ENCODE assay signal across 20 cellular contexts in the genomic region with DNA sequence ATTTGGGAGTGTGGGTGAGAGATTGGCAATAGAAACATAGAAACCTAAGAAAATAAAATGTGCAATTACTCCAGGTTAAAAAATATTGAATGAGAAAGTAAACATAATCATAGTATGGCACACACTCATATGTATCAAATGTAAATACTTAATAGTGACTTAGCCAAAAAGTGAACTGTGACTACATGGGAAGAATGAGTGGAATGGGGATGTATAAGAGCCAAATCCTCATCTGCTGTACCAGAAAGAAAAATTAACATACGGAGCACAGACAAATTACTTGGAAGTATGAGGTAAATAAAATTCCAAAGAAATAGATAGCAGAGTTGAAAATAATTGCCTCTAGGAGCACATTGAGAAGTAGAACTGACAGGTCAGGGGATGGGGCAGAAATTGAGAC. TPM values are rescaled to one million over a fixed set of nuclear protein-coding genes. Genes with fewer than 3 reads are reported as not detected.
DNase-seq lines count a peak whose midpoint lies in the region; ATAC-seq and TF ChIP-seq lines count a peak whose summit lies in the region.
"Had no signal": no experiment of that assay in that cellular context is flagged by ENCODE, and none has a peak within 500 bp of the region (broad histone marks: within the 10 kb centered on the region; RNA-seq: fewer than 3 reads in every experiment).

No MANE protein-coding gene starts in this region.

- POLR2A ChIA-PET in PC-3 (lab: Charles Lee; ENCODE audit: unreplicated experiment) = no interaction called here
- POLR2A ChIA-PET in naive thymus-derived CD8-positive, alpha-beta T cell (lab: Charles Lee) = no interaction called here

- intact Hi-C loops in PC-3 (cut with micrococcal nuclease) = no loop called here

- no peak overlapping the region for H3K4me3 Mint-ChIP-seq in naive thymus-derived CD8-positive, alpha-beta T cell
- H3K4me3 Mint-ChIP-seq: CD8-positive, alpha-beta T cell; IgD-negative memory B cell had no signal

- H3K79me2 ChIP-seq in fibroblast of lung (ENCODE audit: control insufficient read depth, insufficient read depth, low read length) = no peaks in the 10 kb centered on the region
- H3K79me2 ChIP-seq in PC-3 (ENCODE audit: low read length) = no peaks in the 10 kb centered on the region

- no peaks in the 10 kb centered on the region for H3K27me3 Mint-ChIP-seq in naive thymus-derived CD8-positive, alpha-beta T cell
- H3K27me3 Mint-ChIP-seq: IgD-negative memory B cell had no signal

- DNase-seq in EH (ENCODE audit: low read depth) (peak; percentile 31), adipocyte (ENCODE audit: low read depth) (peak; percentile 16), fibroblast of lung (ENCODE audit: low read depth in 2 of 2) (peak; percentile 9 to 27), thoracic aorta (ENCODE audit: low spot score) (no peak), NCI-H510A treated with DMSO at 0.1 percent for 48 hours (lab: John Stamatoyannopoulos, UW) (no peak), WERI-Rb-1 (no peak), PC-3 (no peak)
- DNase-seq in naive thymus-derived CD8-positive, alpha-beta T cell = no peak
- DNase-seq: ACHN; Calu3; CD8-positive, alpha-beta T cell; DMS79 treated with DMSO at 0.1 percent for 48 hours; EL; GM23248; KBM-7 had no signal

- H3K9me2 ChIP-seq in PC-3 (replicated peaks; ENCODE audit: low read length) = no peaks in the 10 kb centered on the region

- H3K9me3 Mint-ChIP-seq in naive thymus-derived CD8-positive, alpha-beta T cell = no peaks in the 10 kb centered on the region
- H3K9me3 Mint-ChIP-seq: CD8-positive, alpha-beta T cell had no signal

- H3K36me3 ChIP-seq in adipocyte (ENCODE audit: control insufficient read depth, insufficient read depth, low read length, severe bottlenecking) (peaks cover 3% of the 10 kb centered on the region), fibroblast of lung (ENCODE audit: control insufficient read depth, insufficient read depth, low read length) (no peaks in the 10 kb centered on the region), thoracic aorta (peaks cover 12% of the 10 kb centered on the region), WERI-Rb-1 (no peaks in the 10 kb centered on the region), PC-3 (ENCODE audit: low read depth, low read length) (no peaks in the 10 kb centered on the region)
- H3K36me3 ChIP-seq: BLaER1, HAP-1 had no signal

- H3K27ac Mint-ChIP-seq in naive thymus-derived CD8-positive, alpha-beta T cell = peak overlapping the region in 3 of 10 donors; percentile 4 to 6 (median 5)
- H3K27ac Mint-ChIP-seq: CD8-positive, alpha-beta T cell; IgD-negative memory B cell had no signal

- H3K4me1 ChIP-seq in adipocyte (ENCODE audit: control insufficient read depth, insufficient read depth, low read length) = peaks cover 27% of the 10 kb centered on the region
- peaks cover 2% of the 10 kb centered on the region for H3K4me1 ChIP-seq in fibroblast of lung (ENCODE audit: control insufficient read depth, extremely low read depth, insufficient read depth, low read length)
- H3K4me1 ChIP-seq in thoracic aorta (ENCODE audit: control insufficient read depth in 1 of 2, low read depth in 2 of 2) = peaks cover 3 to 21% of the 10 kb centered on the region in 2 donors
- H3K4me1 ChIP-seq in PC-3 (ENCODE audit: insufficient read depth, low read length) = no peaks in the 10 kb centered on the region
- H3K4me1 ChIP-seq: BLaER1 had no signal

- H2AFZ ChIP-seq in fibroblast of lung (ENCODE audit: low read length) (no peak overlapping the region), PC-3 (ENCODE audit: low read length) (no peak overlapping the region)
- H2AFZ ChIP-seq: GM23248 had no signal

- H3K36me3 Mint-ChIP-seq in naive thymus-derived CD8-positive, alpha-beta T cell = peaks cover 0 to 25% (median 19%) of the 10 kb centered on the region in 3 donors

- H3K4me2 ChIP-seq in fibroblast of lung (ENCODE audit: extremely low read depth, insufficient read depth, low read length) (no peak overlapping the region), PC-3 (ENCODE audit: low read length) (no peak overlapping the region)
- H3K4me2 ChIP-seq: BLaER1 had no signal

- TF ChIP-seq CTCF in fibroblast of lung (conservative IDR thresholded peaks at IDR 0.05 in 1 of 2, IDR thresholded peaks at IDR 0.05 in 1 of 2; ENCODE audit: low read depth in 1 of 2, low read length in 2 of 2) (no peak), thoracic aorta (IDR thresholded peaks at IDR 0.05) (no peak), WERI-Rb-1 (IDR thresholded peaks at IDR 0.05; ENCODE audit: low read depth, low read length) (no peak), PC-3 (conservative IDR thresholded peaks at IDR 0.05; ENCODE audit: low read depth, low read length) (no peak)

- H3K9ac ChIP-seq in adipocyte (ENCODE audit: low read length) = no peak overlapping the region
- no peak overlapping the region for H3K9ac ChIP-seq in fibroblast of lung (ENCODE audit: insufficient read depth, low read length)
- no peak overlapping the region for H3K9ac ChIP-seq in PC-3 (ENCODE audit: low read length)
- H3K9ac ChIP-seq: BLaER1, GM23248 had no signal

- H3K4me1 Mint-ChIP-seq in naive thymus-derived CD8-positive, alpha-beta T cell = no peaks in the 10 kb centered on the region

- CTCF ChIA-PET in PC-3 (lab: Charles Lee) = no interaction called here

- no peaks in the 10 kb centered on the region for H3K9me3 ChIP-seq in adipocyte (ENCODE audit: control insufficient read depth, low read length)
- H3K9me3 ChIP-seq in fibroblast of lung (ENCODE audit: control insufficient read depth, insufficient read depth, low read depth, low read length) = no peaks in the 10 kb centered on the region
- H3K9me3 ChIP-seq in thoracic aorta = no peaks in the 10 kb centered on the region
- H3K9me3 ChIP-seq in WERI-Rb-1 (ENCODE audit: severe bottlenecking) = no peaks in the 10 kb centered on the region
- no peaks in the 10 kb centered on the region for H3K9me3 ChIP-seq in PC-3 (ENCODE audit: low read length)
- H3K9me3 ChIP-seq: BLaER1, HAP-1 had no signal

- ATAC-seq in thoracic aorta (ENCODE audit: insufficient number of reproducible peaks, low FRiP score, low read depth) (no peak), PC-3 (no peak)
- no peak for ATAC-seq in naive thymus-derived CD8-positive, alpha-beta T cell
- ATAC-seq: CD8-positive, alpha-beta T cell; GM12878 had no signal

- no peak overlapping the region for H3K4me3 ChIP-seq in adipocyte (ENCODE audit: low read length)
- H3K4me3 ChIP-seq in fibroblast of lung (replicated peaks in 1 of 4; ENCODE audit: control extremely low read depth in 1 of 4, insufficient read depth in 1 of 4, low read depth in 3 of 4, low read length in 4 of 4) = no peak overlapping the region
- no peak overlapping the region for H3K4me3 ChIP-seq in thoracic aorta
- no peak overlapping the region for H3K4me3 ChIP-seq in WERI-Rb-1 (ENCODE audit: low read depth, low read length)
- no peak overlapping the region for H3K4me3 ChIP-seq in PC-3 (ENCODE audit: low read length)
- H3K4me3 ChIP-seq: BLaER1, GM12878, GM23248, HAP-1 had no signal

- no peaks in the 10 kb centered on the region for H3K27me3 ChIP-seq in adipocyte (replicated peaks; ENCODE audit: control insufficient read depth, insufficient read depth, low read length)
- H3K27me3 ChIP-seq in fibroblast of lung (ENCODE audit: control insufficient read depth, insufficient read depth, low read length) = no peaks in the 10 kb centered on the region
- no peaks in the 10 kb centered on the region for H3K27me3 ChIP-seq in thoracic aorta (replicated peaks; ENCODE audit: insufficient read depth)
- H3K27me3 ChIP-seq in WERI-Rb-1 (ENCODE audit: insufficient read depth, low read depth, severe bottlenecking) = no peaks in the 10 kb centered on the region
- no peaks in the 10 kb centered on the region for H3K27me3 ChIP-seq in PC-3 (ENCODE audit: low read length)
- H3K27me3 ChIP-seq: BLaER1 had no signal

- H4K20me1 ChIP-seq in fibroblast of lung (ENCODE audit: control insufficient read depth, extremely low read depth, insufficient read depth, low read length) = no peaks in the 10 kb centered on the region
- H4K20me1 ChIP-seq in PC-3 (ENCODE audit: low read length) = no peaks in the 10 kb centered on the region
- H4K20me1 ChIP-seq: BLaER1 had no signal

- H3F3A ChIP-seq in PC-3 (ENCODE audit: low read length, unreplicated experiment) = no peaks in the 10 kb centered on the region

- BruUV-seq in PC-3 (replicated peaks; lab: Mats Ljungman, UMichigan) = no TSS peak

- H3K27ac ChIP-seq in fibroblast of lung (ENCODE audit: insufficient read depth, low read length) (no peak overlapping the region), thoracic aorta (peak overlapping the region; percentile 38 to 44), WERI-Rb-1 (no peak overlapping the region), PC-3 (ENCODE audit: low read length) (no peak overlapping the region)
- H3K27ac ChIP-seq: BLaER1, GM23248, HL-60 had no signal

RNA-seq across cellular contexts. Expression of a gene that starts 4.0 kb away (rescaled TPM):
- total RNA-seq in fibroblast of lung (1.0 and 1.3 TPM in 2 replicates), thoracic aorta (10 to 100 TPM in 1 of 2 donors, 1 to 10 TPM in 1; 4.2 to 11.1 TPM), PC-3 (2014; rRNA removed) (0.26 and 5.9 TPM in 2 replicates)
- 0.27 and 0.56 TPM in 2 replicates for polyA plus RNA-seq in fibroblast of lung
- polyA plus RNA-seq in fibroblast of lung (2012) = 0.29 and 0.70 TPM in 2 replicates
- polyA minus RNA-seq in fibroblast of lung (ENCODE audit: low replicate concordance) = not detected in 2 replicates
- total RNA-seq in naive thymus-derived CD8-positive, alpha-beta T cell = 1 to 10 TPM; 5.9 to 8.4 TPM
- polyA plus RNA-seq in naive thymus-derived CD8-positive, alpha-beta T cell = 1 to 10 TPM; 1.6 to 1.9 (median 1.9) TPM

Comparison
In these comparisons a context has a peak if more than half of its experiments do, and no peak if none do; other contexts are left out.
1. DNase-seq: peak in EH (single experiment), adipocyte (single experiment) and fibroblast of lung (2 of 2); none in thoracic aorta (single experiment), NCI-H510A treated with DMSO at 0.1 percent for 48 hours (single experiment), WERI-Rb-1 (single experiment), PC-3 (single experiment) and naive thymus-derived CD8-positive, alpha-beta T cell (0 of 10).
2. H3K27ac ChIP-seq: peak in thoracic aorta (2 of 2); none in fibroblast of lung (single experiment), WERI-Rb-1 (single experiment) and PC-3 (single experiment).